ENCODE assay signal across 8 cellular contexts in genomic region chr6:39933669-39934059, GRCh38. TPM values are rescaled to one million over a fixed set of nuclear protein-coding genes. Genes with fewer than 3 reads are reported as not detected.
DNase-seq lines count a peak whose midpoint lies in the region; ATAC-seq and TF ChIP-seq lines count a peak whose summit lies in the region.

No MANE protein-coding gene starts in this region.

- no peaks in the 10 kb centered on the region for H3K27me3 ChIP-seq in cardiac muscle cell
- H3K27me3 ChIP-seq in duodenal mucosa (ENCODE audit: control insufficient read depth in 1 of 2, insufficient read depth in 2 of 2, low read length in 2 of 2): no peaks in the 10 kb centered on the region
- H3K27me3 ChIP-seq in muscle layer of duodenum (ENCODE audit: low read depth, low read length): no peaks in the 10 kb centered on the region

- H3K4me3 ChIP-seq in cardiac muscle cell (peak overlapping the region; percentile 63), duodenal mucosa (ENCODE audit: low read depth in 1 of 2, low read length in 2 of 2) (peak overlapping the region; percentile 79 to 87), muscle layer of duodenum (ENCODE audit: low read depth in 1 of 2, low read length in 2 of 2) (peak overlapping the region; percentile 74 to 76)

- H3K36me3 ChIP-seq in cardiac muscle cell (no peaks in the 10 kb centered on the region), duodenal mucosa (ENCODE audit: control insufficient read depth in 1 of 2, insufficient read depth in 2 of 2, low read length in 2 of 2) (no peaks in the 10 kb centered on the region), muscle layer of duodenum (ENCODE audit: control insufficient read depth in 1 of 2, insufficient read depth in 2 of 2, low read length in 2 of 2) (no peaks in the 10 kb centered on the region)

- H3K4me1 ChIP-seq in cardiac muscle cell (ENCODE audit: low read depth) (peaks cover 16% of the 10 kb centered on the region), duodenal mucosa (ENCODE audit: control insufficient read depth in 1 of 2, insufficient read depth in 2 of 2, low read length in 2 of 2) (peaks cover 49 to 57% of the 10 kb centered on the region in 2 donors), muscle layer of duodenum (ENCODE audit: control insufficient read depth in 1 of 2, insufficient read depth in 2 of 2, low read length in 2 of 2) (peaks cover 7 to 15% of the 10 kb centered on the region in 2 donors)

- DNase-seq in cardiac muscle cell (ENCODE audit: low read depth in 1 of 2, low spot score in 1 of 2): no peak
- no peak for DNase-seq in cardiac septum (ENCODE audit: low spot score)
- no peak for DNase-seq in NCI-H2196 treated with DMSO at 0.1 percent for 48 hours (lab: John Stamatoyannopoulos, UW; ENCODE audit: unreplicated experiment)
- DNase-seq in NCI-H1105 treated with DMSO at 0.1 percent for 48 hours (lab: John Stamatoyannopoulos, UW): no peak

- TF ChIP-seq CTCF in cardiac muscle cell (IDR thresholded peaks at IDR 0.05; ENCODE audit: low read depth, low read length): no peak

- H3K27ac ChIP-seq in cardiac muscle cell: no peak overlapping the region
- H3K27ac ChIP-seq in duodenal mucosa (ENCODE audit: low read depth, low read length): peak overlapping the region; percentile 12
- peak overlapping the region; percentile 35 for H3K27ac ChIP-seq in muscle layer of duodenum (ENCODE audit: low read length)

- H3K9ac ChIP-seq in duodenal mucosa (ENCODE audit: low read depth in 1 of 2, low read length in 2 of 2): peak overlapping the region; percentile 68 to 85

- ATAC-seq in HG03460 (IDR thresholded peaks at IDR 0.05; ENCODE audit: unreplicated experiment) (no peak), HG03457 (IDR thresholded peaks at IDR 0.05; ENCODE audit: unreplicated experiment) (no peak)

- H3K9me3 ChIP-seq in cardiac muscle cell (ENCODE audit: low read depth) (no peaks in the 10 kb centered on the region), duodenal mucosa (ENCODE audit: control insufficient read depth in 1 of 2, low read length in 2 of 2) (no peaks in the 10 kb centered on the region), muscle layer of duodenum (ENCODE audit: control insufficient read depth in 1 of 2, low read length in 2 of 2) (no peaks in the 10 kb centered on the region)

- intact Hi-C loops in cardiac septum (cut with DNase I): no loop called here

RNA-seq across cellular contexts. Expression of gene MOCS1, which starts 0.6 kb away (rescaled TPM):
- total RNA-seq in cardiac muscle cell (18.9 and 21.5 TPM in 2 replicates), cardiac septum (22.1 TPM)
- polyA plus RNA-seq in cardiac muscle cell: 12.4 and 16.9 TPM in 2 replicates
